Comparison of ENCODE assay signal across 8 cellular contexts in the genomic region with DNA sequence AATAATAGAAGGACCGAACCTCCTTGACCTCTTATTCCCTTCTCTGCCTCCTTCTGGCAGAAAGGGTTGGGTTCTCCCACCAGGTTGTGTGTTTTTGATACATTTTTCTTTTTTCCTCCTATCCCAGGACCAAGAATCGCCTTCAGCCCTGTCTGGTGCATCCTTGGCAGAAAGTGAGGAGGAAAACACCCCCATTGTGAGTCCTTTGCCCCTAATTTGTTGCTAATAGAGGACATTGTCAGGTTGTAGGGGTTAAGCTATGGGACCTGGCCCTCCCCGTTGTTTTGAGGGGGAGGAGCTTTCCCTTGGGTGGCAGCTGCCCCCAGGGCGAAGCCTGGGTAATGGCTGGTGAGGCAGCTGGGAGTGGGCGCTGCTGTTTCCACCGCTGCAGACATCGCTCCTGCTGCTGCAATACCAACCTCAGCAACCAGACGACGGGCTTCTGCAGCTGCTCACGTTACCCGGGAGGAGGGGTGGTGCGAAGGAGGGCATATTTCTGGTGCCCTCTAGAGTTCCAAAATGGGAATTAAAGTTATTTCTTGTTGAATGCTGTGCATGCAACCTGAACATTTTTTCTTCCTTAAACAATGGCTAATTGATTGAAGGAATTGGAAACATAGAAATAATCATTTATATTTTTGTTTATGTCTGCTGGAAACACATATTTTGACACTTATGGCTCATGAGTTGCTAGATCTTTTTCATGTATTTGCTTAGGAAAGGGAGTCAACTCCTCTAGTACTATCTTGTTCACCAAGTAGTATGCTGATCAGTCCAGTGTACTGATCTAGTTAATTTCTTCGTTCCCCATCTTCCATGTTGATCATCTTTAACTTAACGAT. TPM values are rescaled to one million over a fixed set of nuclear protein-coding genes. Genes with fewer than 3 reads are reported as not detected.
DNase-seq lines count a peak whose midpoint lies in the region; ATAC-seq, FAIRE-seq and TF ChIP-seq lines count a peak whose summit lies in the region.

No MANE protein-coding gene starts in this region.

- peak; percentile 90 for TF ChIP-seq CTCF in AG10803 (conservative IDR thresholded peaks at IDR 0.05; ENCODE audit: low read length)
- peak; percentile 85 for TF ChIP-seq CTCF in kidney (IDR thresholded peaks at IDR 0.05; ENCODE audit: borderline replicate concordance, extremely low read depth, insufficient read depth)

- ATAC-seq in GM19023 (IDR thresholded peaks at IDR 0.05; ENCODE audit: unreplicated experiment) (peak; percentile 32), HG03342 (IDR thresholded peaks at IDR 0.05; ENCODE audit: unreplicated experiment) (peak; percentile 33)

- peak; percentile 89 for DNase-seq in AG10803 (ENCODE audit: low read depth)
- peak; percentile 94 for DNase-seq in NCI-H345 (lab: John Stamatoyannopoulos, UW)
- peak; percentile 75 for DNase-seq in activated CD4-positive, CD25-positive, alpha-beta regulatory T cell treated with anti-CD3 and anti-CD28 coated beads, Interleukin-2, amount 50 U/mL, for 16 hours (ENCODE audit: low read depth, low spot score)
- DNase-seq in cerebellar cortex (ENCODE audit: low spot score), result peak; percentile 89
- peak; percentile 94 for DNase-seq in kidney
- DNase-seq in stimulated activated CD4-positive, alpha-beta T cell treated with anti-CD3 and anti-CD28 coated beads, Interleukin-15, amount 100 ng/mL, for 24 hours, result peak; percentile 91

- H3K9me3 ChIP-seq in kidney (ENCODE audit: control insufficient read depth in 1 of 2, low read length in 2 of 2), result no peaks in the 10 kb centered on the region

- H3K4me3 ChIP-seq in AG10803 (ENCODE audit: low read length), result peak overlapping the region; percentile 90
- peak overlapping the region; percentile 79 to 89 for H3K4me3 ChIP-seq in kidney (ENCODE audit: low read length in 2 of 2)

- FAIRE-seq in kidney (lab: Jason Lieb, UNC), result peak; percentile 83

- H3K27ac ChIP-seq in kidney (ENCODE audit: low read depth in 2 of 2, low read length in 2 of 2), result peak overlapping the region; percentile 93 to 95

- peaks cover 15 to 16% of the 10 kb centered on the region in 2 donors for H3K4me1 ChIP-seq in kidney (ENCODE audit: control insufficient read depth in 1 of 2, insufficient read depth in 1 of 2, low read depth in 1 of 2, low read length in 2 of 2)

- intact Hi-C loops in kidney (cut with DNase I), result no loop called here

- peaks cover 5 to 6% of the 10 kb centered on the region in 2 donors for H3K36me3 ChIP-seq in kidney (ENCODE audit: control insufficient read depth in 1 of 2, insufficient read depth in 2 of 2, low read length in 2 of 2)

- peak overlapping the region; percentile 91 to 97 for H3K9ac ChIP-seq in kidney (ENCODE audit: low read length in 2 of 2)

RNA-seq across cellular contexts. Expression of gene ZMYM2, which starts 1.5 kb away (rescaled TPM):
- 81.3 TPM for total RNA-seq in kidney
- 22.7 TPM for polyA plus RNA-seq in kidney (ENCODE audit: insufficient read depth, low read depth, low replicate concordance)

Comparison
In these comparisons a context has a peak if more than half of its experiments do, and no peak if none do; other contexts are left out.
1. Peak in every context shown above with its lines: DNase-seq, ATAC-seq, H3K4me3 ChIP-seq and H3K27ac ChIP-seq.